Comparison of ENCODE assay signal across 14 cellular contexts in genomic region chr1:30912913-30913652, GRCh38. TPM values are rescaled to one million over a fixed set of nuclear protein-coding genes. Genes with fewer than 3 reads are reported as not detected.
A peak's percentile ranks its signal among the peaks of the same experiment; 100 is the strongest.
DNase-seq lines count a peak whose midpoint lies in the region; ATAC-seq and TF ChIP-seq lines count a peak whose summit lies in the region.
"Had no signal": no experiment of that assay in that cellular context is flagged by ENCODE, and none has a peak within 500 bp of the region (broad histone marks: within the 10 kb centered on the region; RNA-seq: fewer than 3 reads in every experiment).

No MANE protein-coding gene starts in this region.

- intact Hi-C loops in esophagus muscularis mucosa (cut with DNase I) (loop anchor here (5.0 kb wide), 1 partner anchor 131 kb away; no protein-coding TSS in a partner anchor), mucosa of descending colon (cut with DNase I, micrococcal nuclease) (loop anchor here (2.0 to 5.0 kb wide), 3 partner anchors 111 to 131 kb away; no protein-coding TSS in a partner anchor)

- no peak overlapping the region for H2BK120ac ChIP-seq in mesendoderm (ENCODE audit: low read depth, low read length)

- H3K9ac ChIP-seq in mesendoderm (ENCODE audit: low read length): no peak overlapping the region

- TF ChIP-seq CTCF in esophagus muscularis mucosa (IDR thresholded peaks at IDR 0.05): no peak
- no peak for TF ChIP-seq CTCF in mucosa of descending colon (IDR thresholded peaks at IDR 0.05)

- no peak overlapping the region for H4K5ac ChIP-seq in mesendoderm (ENCODE audit: low read length)

- H4K8ac ChIP-seq in mesendoderm (ENCODE audit: low read depth, low read length): no peak overlapping the region

- H3K9me3 ChIP-seq in esophagus muscularis mucosa (no peaks in the 10 kb centered on the region), mucosa of descending colon (no peaks in the 10 kb centered on the region)

- ATAC-seq in mucosa of descending colon (peak; percentile 5), GM19328 (IDR thresholded peaks at IDR 0.05; ENCODE audit: unreplicated experiment) (no peak)
- ATAC-seq: stimulated activated naive CD8-positive, alpha-beta T cell treated with anti-CD3 and anti-CD28 coated beads, Interleukin-15, amount 100 ng/mL, for 72 hours had no signal

- no peak for TF ChIP-seq POLR2A in esophagus muscularis mucosa (IDR thresholded peaks at IDR 0.05; ENCODE audit: low read depth)

- H3K23ac ChIP-seq in mesendoderm (ENCODE audit: low read length): no peak overlapping the region

- H3K4me2 ChIP-seq in mesendoderm (ENCODE audit: low read length): no peak overlapping the region

- H3K56ac ChIP-seq in mesendoderm (ENCODE audit: low read length): no peak overlapping the region

- no peak overlapping the region for H2BK5ac ChIP-seq in mesendoderm (ENCODE audit: low read length)

- H2BK15ac ChIP-seq in mesendoderm (replicated peaks; ENCODE audit: low read depth): no peak overlapping the region

- no peak overlapping the region for H3K4me3 ChIP-seq in esophagus muscularis mucosa
- H3K4me3 ChIP-seq in mucosa of descending colon: no peak overlapping the region
- H3K4me3 ChIP-seq in mesendoderm (ENCODE audit: low read length): no peak overlapping the region

- H3K36me3 ChIP-seq in esophagus muscularis mucosa: no peaks in the 10 kb centered on the region
- H3K36me3 ChIP-seq in mucosa of descending colon (ENCODE audit: low read depth): no peaks in the 10 kb centered on the region
- no peaks in the 10 kb centered on the region for H3K36me3 ChIP-seq in mesendoderm (ENCODE audit: control insufficient read depth, insufficient read depth, low read length)

- no peaks in the 10 kb centered on the region for H3K27me3 ChIP-seq in esophagus muscularis mucosa
- H3K27me3 ChIP-seq in mesendoderm (ENCODE audit: insufficient read depth, low read length, poor library complexity): no peaks in the 10 kb centered on the region

- 83% methylated on average over 5 of the region's 10 CpGs for WGBS in esophagus muscularis mucosa
- WGBS in mesendoderm (ENCODE audit: extremely low coverage, insufficient coverage, low lambda C conversion rate): no CpG with 5 or more reads among the region's 10 CpGs

- H3K79me2 ChIP-seq in mesendoderm (ENCODE audit: control insufficient read depth, insufficient read depth, low read length): no peaks in the 10 kb centered on the region

- no peak overlapping the region for H3K18ac ChIP-seq in mesendoderm (ENCODE audit: low read length)

- peak overlapping the region; percentile 17 to 37 (median 20) for H3K27ac ChIP-seq in esophagus muscularis mucosa (replicated peaks in 1 of 4)
- no peak overlapping the region for H3K27ac ChIP-seq in mesendoderm (ENCODE audit: low read depth, low read length)

- no peak overlapping the region for H3K4ac ChIP-seq in mesendoderm (ENCODE audit: low read depth, low read length)

- DNase-seq in AML-193 (lab: John Stamatoyannopoulos, UW) (peak; percentile 18 to 46), MV-4-11 (lab: John Stamatoyannopoulos, UW) (peak; percentile 95), esophagus muscularis mucosa (ENCODE audit: extremely low spot score) (no peak), mucosa of descending colon (peak; percentile 41 to 63 (median 49)), LoVo (ENCODE audit: low spot score) (no peak), dedifferentiated amniotic fluid mesenchymal stem cell (ENCODE audit: extremely low spot score) (no peak), mesendoderm (no peak)
- DNase-seq: activated CD4-positive, alpha-beta T cell treated with anti-CD3 and anti-CD28 coated beads for 48 hours; activated naive CD4-positive, alpha-beta T cell treated with Interleukin-2 at 50 U/mL for 16 hours; effector CD4-positive, alpha-beta T cell; GOT3; Karpas-422; stimulated activated naive CD8-positive, alpha-beta T cell treated with anti-CD3 and anti-CD28 coated beads, Interleukin-15, amount 100 ng/mL, for 72 hours had no signal

- peaks cover 9 to 24% (median 22%) of the 10 kb centered on the region in 4 donors for H3K4me1 ChIP-seq in esophagus muscularis mucosa
- peaks cover 11% of the 10 kb centered on the region for H3K4me1 ChIP-seq in mucosa of descending colon (ENCODE audit: low read depth)
- H3K4me1 ChIP-seq in mesendoderm (ENCODE audit: control insufficient read depth, low read depth, low read length): peaks cover 8% of the 10 kb centered on the region

- H2AK5ac ChIP-seq in mesendoderm (ENCODE audit: low read length): no peak overlapping the region

- TF ChIP-seq EP300 in esophagus muscularis mucosa (IDR thresholded peaks at IDR 0.05): no peak

- no peaks in the 10 kb centered on the region for H3K79me1 ChIP-seq in mesendoderm (ENCODE audit: low read length)

RNA-seq across cellular contexts. Expression of gene SDC3, which starts 4.5 kb away (rescaled TPM):
- 100 to 1,000 TPM in 1 of 4 donors, 10 to 100 TPM in 3; 44.1 to 101 (median 56.5) TPM for total RNA-seq in esophagus muscularis mucosa
- total RNA-seq in mucosa of descending colon: 10 to 100 TPM in 2 of 3 donors, 1 to 10 TPM in 1; 9.8 to 81.6 (median 17.2) TPM
- 18.5 TPM for polyA plus RNA-seq in mesendoderm (2013, experiment 1 of 2)
- 20.4 TPM for polyA plus RNA-seq in mesendoderm (2013, experiment 2 of 2)

Comparison
In these comparisons a context has a peak if more than half of its experiments do, and no peak if none do; other contexts are left out.
1. DNase-seq: peak in AML-193 (2 of 2), MV-4-11 (single experiment) and mucosa of descending colon (3 of 3); none in esophagus muscularis mucosa (single experiment), LoVo (single experiment), dedifferentiated amniotic fluid mesenchymal stem cell (single experiment) and mesendoderm (single experiment).